In genomic region chr2:218129756-218130155, GRCh38 we compare ENCODE assay signal across 21 cellular contexts. TPM values are rescaled to one million over a fixed set of nuclear protein-coding genes. Genes with fewer than 3 reads are reported as not detected.
A peak's percentile ranks its signal among the peaks of the same experiment; 100 is the strongest.
DNase-seq lines count a peak whose midpoint lies in the region; ATAC-seq and TF ChIP-seq lines count a peak whose summit lies in the region.
"Had no signal": no experiment of that assay in that cellular context is flagged by ENCODE, and none has a peak within 500 bp of the region (broad histone marks: within the 10 kb centered on the region; RNA-seq: fewer than 3 reads in every experiment).

No MANE protein-coding gene starts in this region.

- no peak overlapping the region for H2AFZ ChIP-seq in osteoblast (ENCODE audit: low read length)

- ATAC-seq in RWPE2 (ENCODE audit: low read depth), result peak; percentile 87

- no peak overlapping the region for H3K27ac ChIP-seq in RWPE2 (ENCODE audit: poor library complexity, severe bottlenecking)
- H3K27ac ChIP-seq in osteoblast (ENCODE audit: low read depth, low read length), result no peak overlapping the region
- H3K27ac ChIP-seq: sigmoid colon had no signal

- H3K4me3 ChIP-seq in RWPE2 (ENCODE audit: severe bottlenecking) (no peak overlapping the region), osteoblast (ENCODE audit: insufficient read depth, low read length) (no peak overlapping the region)
- H3K4me3 ChIP-seq: sigmoid colon had no signal

- no peaks in the 10 kb centered on the region for H3K79me2 ChIP-seq in osteoblast (ENCODE audit: insufficient read depth, low read length)

- H4K20me1 ChIP-seq in osteoblast (ENCODE audit: insufficient read depth, low read length), result no peaks in the 10 kb centered on the region

- TF ChIP-seq CTCF in RWPE2 (IDR thresholded peaks at IDR 0.05; ENCODE audit: poor library complexity, severe bottlenecking) (no peak), osteoblast (IDR thresholded peaks at IDR 0.05; ENCODE audit: extremely low read depth, low read depth, low read length) (no peak)

- H3K27me3 ChIP-seq in RWPE2 (ENCODE audit: insufficient read depth, poor library complexity, severe bottlenecking) (no peaks in the 10 kb centered on the region), osteoblast (ENCODE audit: insufficient read depth, low read length) (peaks cover 51% of the 10 kb centered on the region)
- H3K27me3 ChIP-seq: left lung, sigmoid colon had no signal

- peak; percentile 10 for DNase-seq in ELR (ENCODE audit: low read depth)
- DNase-seq in RWPE2 (ENCODE audit: low spot score), result no peak
- peak; percentile 7 for DNase-seq in fibroblast of peridontal ligament (ENCODE audit: extremely low read depth)
- peak; percentile 69 for DNase-seq in osteoblast (ENCODE audit: insufficient read length, low spot score, missing footprints)
- no peak for DNase-seq in NCI-H2081 treated with DMSO at 0.1 percent for 48 hours (lab: John Stamatoyannopoulos, UW)
- no peak for DNase-seq in inferior parietal cortex (ENCODE audit: extremely low spot score)
- no peak for DNase-seq in iPS-NIHi11 (ENCODE audit: low spot score)
- DNase-seq in amniotic stem cell (lab: John Stamatoyannopoulos, UW), result no peak
- DNase-seq: caudate nucleus; H9; left lung; NCI-H524; occipital lobe; sigmoid colon; stimulated activated CD4-positive, alpha-beta T cell treated with anti-CD3 and anti-CD28 coated beads, Interleukin-2, amount 100 ng/mL, for 24 hours; stomach; T-helper 9 cell had no signal

- H3K36me3 ChIP-seq in RWPE2 (ENCODE audit: low read depth) (no peaks in the 10 kb centered on the region), osteoblast (ENCODE audit: insufficient read depth, low read length) (no peaks in the 10 kb centered on the region)
- H3K36me3 ChIP-seq: left lung, sigmoid colon, stomach had no signal

- no peaks in the 10 kb centered on the region for H3K9me3 ChIP-seq in RWPE2 (ENCODE audit: severe bottlenecking)
- H3K9me3 ChIP-seq in osteoblast (ENCODE audit: low read depth, low read length), result no peaks in the 10 kb centered on the region
- H3K9me3 ChIP-seq: left lung, sigmoid colon, stomach had no signal

- H3K4me1 ChIP-seq in RWPE2 (ENCODE audit: insufficient read depth, poor library complexity, severe bottlenecking), result no peaks in the 10 kb centered on the region
- no peaks in the 10 kb centered on the region for H3K4me1 ChIP-seq in osteoblast (ENCODE audit: insufficient read depth, low read length)
- H3K4me1 ChIP-seq: sigmoid colon, stomach had no signal

- no peak overlapping the region for H3K4me2 ChIP-seq in osteoblast (ENCODE audit: insufficient read depth, low read length)

RNA-seq across cellular contexts. Expression of gene CXCR2, which starts 3.9 kb away (rescaled TPM):
- not detected in 2 replicates for total RNA-seq in osteoblast
- total RNA-seq: activated CD8-positive, alpha-beta memory T cell treated with anti-CD3 and anti-CD28 coated beads for 36 hours; fibroblast of villous mesenchyme; sigmoid colon; SK-MEL-5 had no signal

RNA-seq across cellular contexts. Expression of gene CXCR1, which starts 37.0 kb away (rescaled TPM):
- not detected in 2 replicates for total RNA-seq in osteoblast
- total RNA-seq: activated CD8-positive, alpha-beta memory T cell treated with anti-CD3 and anti-CD28 coated beads for 36 hours; fibroblast of villous mesenchyme; H9; occipital lobe; sigmoid colon; SK-MEL-5; ureter had no signal

Comparison
In these comparisons a context has a peak if more than half of its experiments do, and no peak if none do; other contexts are left out.
1. DNase-seq: peak in ELR (single experiment), fibroblast of peridontal ligament (single experiment) and osteoblast (single experiment); none in RWPE2 (single experiment), NCI-H2081 treated with DMSO at 0.1 percent for 48 hours (single experiment), inferior parietal cortex (single experiment), iPS-NIHi11 (single experiment) and amniotic stem cell (single experiment).